22 cellular contexts compared by ENCODE assay signal in the genomic region with DNA sequence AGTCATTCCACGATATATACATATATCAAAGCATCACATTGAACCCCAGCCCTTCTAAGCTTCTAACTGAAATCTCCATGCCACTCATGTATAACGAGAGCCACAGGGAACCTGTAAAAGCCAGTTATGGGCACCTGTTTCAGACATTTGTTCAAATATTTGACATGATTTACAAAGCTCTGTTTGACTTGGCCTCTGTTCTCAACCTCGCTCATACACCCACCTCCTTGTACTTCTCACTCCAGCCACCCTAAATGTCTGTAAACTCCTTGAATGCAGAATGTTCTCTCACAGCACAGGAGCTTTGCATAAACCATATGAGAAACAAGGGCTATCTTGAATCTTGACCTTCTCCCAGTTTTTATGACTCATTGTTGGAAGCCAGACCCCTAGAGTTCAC. TPM values are rescaled to one million over a fixed set of nuclear protein-coding genes. Genes with fewer than 3 reads are reported as not detected.
"Had no signal": no experiment of that assay in that cellular context is flagged by ENCODE, and none has a peak within 500 bp of the region (broad histone marks: within the 10 kb centered on the region; RNA-seq: fewer than 3 reads in every experiment).

No MANE protein-coding gene starts in this region.

- H3K4me3 ChIP-seq: adrenal gland, pancreas had no signal

- DNase-seq: activated CD4-positive, alpha-beta T cell treated with anti-CD3 and anti-CD28 coated beads for 1 hour; activated CD4-positive, alpha-beta T cell treated with anti-CD3 and anti-CD28 coated beads, Interleukin-2, amount 50 U/mL, for 1 hour; activated T-cell treated with anti-CD3 and anti-CD28 coated beads, Interleukin-2, amount 50 U/mL, for 1 hour; central memory CD4-positive, alpha-beta T cell; effector memory CD4-positive, alpha-beta T cell; foreskin keratinocyte; mammary epithelial cell; midbrain; pancreas; right cardiac atrium; stimulated activated CD4-positive, alpha-beta T cell treated with anti-CD3 and anti-CD28 coated beads, Interleukin-4, amount 100 ng/mL, for 24 hours; stimulated activated naive CD8-positive, alpha-beta T cell treated with anti-CD3 and anti-CD28 coated beads, Interleukin-15, Interleukin-2, amounts not matched to agents 100 U/mL and 50 U/mL, for 24 hours had no signal

- FAIRE-seq: astrocyte, colon, keratinocyte, pancreas had no signal

- H3K4me1 ChIP-seq: adrenal gland, pancreas had no signal

- H3K27ac ChIP-seq: adrenal gland, foreskin keratinocyte, pancreas, VCaP had no signal

- ATAC-seq: foreskin keratinocyte; left lobe of liver; natural killer cell treated with Interleukin-12 subunit alpha and Interleukin-12 subunit beta and Interleukin-15 and Interleukin-18, amount 100 ng/mL, for 72 hours; pancreas; right cardiac atrium; stimulated activated naive CD8-positive, alpha-beta T cell treated with anti-CD3 and anti-CD28 coated beads, Interleukin-15, Interleukin-2, amounts not matched to agents 100 U/mL and 50 U/mL, for 24 hours had no signal

- H3K27me3 ChIP-seq: adrenal gland, foreskin keratinocyte, pancreas had no signal

- H3K36me3 ChIP-seq: adrenal gland, pancreas had no signal

- H3K9me3 ChIP-seq: adrenal gland, pancreas had no signal

RNA-seq across cellular contexts. Expression of a gene that starts 36.9 kb away (rescaled TPM):
- total RNA-seq: dermis microvascular lymphatic vessel endothelial cell, foreskin keratinocyte, glomerular endothelial cell, mammary epithelial cell, pulmonary artery endothelial cell had no signal
